In genomic region chr5:147805030-147805454, GRCh38 we compare ENCODE assay signal across 8 cellular contexts. TPM values are rescaled to one million over a fixed set of nuclear protein-coding genes. Genes with fewer than 3 reads are reported as not detected.
DNase-seq lines count a peak whose midpoint lies in the region; ATAC-seq and TF ChIP-seq lines count a peak whose summit lies in the region.

No MANE protein-coding gene starts in this region.

- no peak overlapping the region for H3K9ac ChIP-seq in MM.1S (ENCODE audit: low read length)

- H3K27me3 ChIP-seq in MM.1S (replicated peaks; ENCODE audit: insufficient read depth, low read length) = no peaks in the 10 kb centered on the region

- intact Hi-C loops in lower leg skin (cut with DNase I; ENCODE audit: low total_unique reads) = no loop called here

- ATAC-seq in GM18519 (IDR thresholded peaks at IDR 0.05; ENCODE audit: low FRiP score, unreplicated experiment) (peak; percentile 79), GM21737 (IDR thresholded peaks at IDR 0.05; ENCODE audit: unreplicated experiment) (peak; percentile 82)

- H3K79me2 ChIP-seq in MM.1S (ENCODE audit: low read length) = no peaks in the 10 kb centered on the region

- no peak overlapping the region for H2AFZ ChIP-seq in MM.1S (ENCODE audit: low read length)

- H3K9me3 ChIP-seq in MM.1S (replicated peaks; ENCODE audit: insufficient read depth, low read length) = no peaks in the 10 kb centered on the region

- TF ChIP-seq CTCF in MM.1S (IDR thresholded peaks at IDR 0.05; ENCODE audit: low read length) (no peak), fibroblast of villous mesenchyme (IDR thresholded peaks at IDR 0.05; ENCODE audit: insufficient read depth, low read depth, low read length) (no peak), lower leg skin (IDR thresholded peaks at IDR 0.05) (no peak)

- peak overlapping the region; percentile 46 for H3K4me2 ChIP-seq in MM.1S (ENCODE audit: low read depth, low read length)

- H3K36me3 ChIP-seq in MM.1S (replicated peaks; ENCODE audit: insufficient read depth, low read length) = no peaks in the 10 kb centered on the region

- DNase-seq in MM.1S (peak; percentile 92), fibroblast of villous mesenchyme (ENCODE audit: low read depth) (peak; percentile 6), NCI-H2171 treated with DMSO at 0.1 percent for 48 hours (lab: John Stamatoyannopoulos, UW) (no peak), lower leg skin (ENCODE audit: low spot score in 2 of 2) (no peak), GM19238 (ENCODE audit: insufficient read length, low spot score) (no peak)
- DNase-seq in activated T-cell treated with anti-CD3 and anti-CD28 coated beads, Interleukin-2, amount 50 U/mL, for 48 hours = no peak

- 45 to 50% methylated on average over 6 of the region's 6 CpGs for WGBS in lower leg skin, 2 donors

- no peaks in the 10 kb centered on the region for H3K9me2 ChIP-seq in MM.1S (replicated peaks; ENCODE audit: insufficient read depth, low read length)

- TF ChIP-seq POLR2A in lower leg skin (IDR thresholded peaks at IDR 0.05) = no peak

- H3F3A ChIP-seq in MM.1S (ENCODE audit: insufficient read depth, low read length) = peaks cover 40% of the 10 kb centered on the region

- peak overlapping the region; percentile 2; the same call in 1 of the 2 replicates for H3K4me3 ChIP-seq in MM.1S (ENCODE audit: low read length)
- no peak overlapping the region for H3K4me3 ChIP-seq in fibroblast of villous mesenchyme (ENCODE audit: low read depth, low read length)
- no peak overlapping the region for H3K4me3 ChIP-seq in lower leg skin (ENCODE audit: low read depth, poor library complexity, severe bottlenecking)

- H3K27ac ChIP-seq in MM.1S (ENCODE audit: low read length) = peak overlapping the region; percentile 93

- peaks cover 57% of the 10 kb centered on the region for H3K4me1 ChIP-seq in MM.1S (ENCODE audit: low read length)

- H4K20me1 ChIP-seq in MM.1S (ENCODE audit: insufficient read depth, low read length) = no peaks in the 10 kb centered on the region

RNA-seq across cellular contexts. Expression of gene JAKMIP2, which starts 22.5 kb away (rescaled TPM):
- 3.2 and 3.5 TPM in 2 replicates for total RNA-seq in fibroblast of villous mesenchyme
- total RNA-seq in lower leg skin = under 1 TPM in 3 of 4 donors, not detected in 1; 0.23 to 0.34 (median 0.23) TPM

RNA-seq across cellular contexts. Expression of gene SPINK1, which starts 26.4 kb away (rescaled TPM):
- total RNA-seq in fibroblast of villous mesenchyme (0.32 TPM in 1 of 2 replicates, not detected in the other), lower leg skin (10 to 100 TPM in 1 of 4 donors, 1 to 10 TPM in 2, not detected in 1; 1.2 to 52.2 (median 1.5) TPM)

Comparison
In these comparisons a context has a peak if more than half of its experiments do, and no peak if none do; other contexts are left out.
1. DNase-seq: peak in MM.1S (single experiment) and fibroblast of villous mesenchyme (single experiment); none in NCI-H2171 treated with DMSO at 0.1 percent for 48 hours (single experiment), lower leg skin (0 of 2), activated T-cell treated with anti-CD3 and anti-CD28 coated beads, Interleukin-2, amount 50 U/mL, for 48 hours (0 of 2) and GM19238 (single experiment).